Comparison of ENCODE assay signal across 21 cellular contexts in genomic region chr2:180652794-180653193, GRCh38.
"Had no signal": no experiment of that assay in that cellular context is flagged by ENCODE, and none has a peak within 500 bp of the region (broad histone marks: within the 10 kb centered on the region; RNA-seq: fewer than 3 reads in every experiment).

No MANE protein-coding gene starts in this region.

- ATAC-seq: left ventricle myocardium superior; natural killer cell; sciatic nerve; stimulated activated effector memory CD8-positive, alpha-beta T cell treated with anti-CD3 and anti-CD28 coated beads, Interleukin-12 subunit alpha, Interleukin-12 subunit beta, amount 100 ng/mL, for 72 hours had no signal

- H3K27ac Mint-ChIP-seq: activated naive CD4-positive, alpha-beta T cell treated with anti-CD3 and anti-CD28 coated beads, Interleukin-2, amount 50 U/mL, for 24 hours; brain; dendritic cell treated with granulocyte-macrophage colony-stimulating factor and Interleukin-4, amounts not matched to agents 40 ng/mL and 50 ng/mL, for 4 days; natural killer cell; stimulated activated effector memory CD8-positive, alpha-beta T cell treated with anti-CD3 and anti-CD28 coated beads, Interleukin-12 subunit alpha, Interleukin-12 subunit beta, amount 100 ng/mL, for 72 hours had no signal

- H3K9me3 Mint-ChIP-seq: activated naive CD4-positive, alpha-beta T cell treated with anti-CD3 and anti-CD28 coated beads, Interleukin-2, amount 50 U/mL, for 24 hours; dendritic cell treated with granulocyte-macrophage colony-stimulating factor and Interleukin-4, amounts not matched to agents 40 ng/mL and 50 ng/mL, for 4 days; stimulated activated effector memory CD8-positive, alpha-beta T cell treated with anti-CD3 and anti-CD28 coated beads, Interleukin-12 subunit alpha, Interleukin-12 subunit beta, amount 100 ng/mL, for 72 hours had no signal

- DNase-seq: activated CD4-positive, alpha-beta T cell treated with anti-CD3 and anti-CD28 coated beads for 1 hour; activated CD4-positive, alpha-beta T cell treated with anti-CD3 and anti-CD28 coated beads, Interleukin-2, amount 50 U/mL, for 1 hour; activated gamma-delta T cell treated with Interleukin-2 at 50 U/mL for 16 hours; activated T-cell treated with anti-CD3 and anti-CD28 coated beads, Interleukin-2, amount 50 U/mL, for 1 hour; aorta; effector CD4-positive, alpha-beta T cell; foreskin melanocyte; head of caudate nucleus; left ventricle myocardium superior; midbrain; natural killer cell; small intestine; stimulated activated CD4-positive, alpha-beta T cell treated with anti-CD3 and anti-CD28 coated beads, Interleukin-2, amount 100 ng/mL, for 24 hours; stomach had no signal

- H3K36me3 Mint-ChIP-seq: activated naive CD4-positive, alpha-beta T cell treated with anti-CD3 and anti-CD28 coated beads, Interleukin-2, amount 50 U/mL, for 24 hours; brain; natural killer cell; stimulated activated effector memory CD8-positive, alpha-beta T cell treated with anti-CD3 and anti-CD28 coated beads, Interleukin-12 subunit alpha, Interleukin-12 subunit beta, amount 100 ng/mL, for 72 hours had no signal

- H3K4me3 Mint-ChIP-seq: activated naive CD4-positive, alpha-beta T cell treated with anti-CD3 and anti-CD28 coated beads, Interleukin-2, amount 50 U/mL, for 24 hours; brain; dendritic cell treated with granulocyte-macrophage colony-stimulating factor and Interleukin-4, amounts not matched to agents 40 ng/mL and 50 ng/mL, for 4 days; natural killer cell; stimulated activated effector memory CD8-positive, alpha-beta T cell treated with anti-CD3 and anti-CD28 coated beads, Interleukin-12 subunit alpha, Interleukin-12 subunit beta, amount 100 ng/mL, for 72 hours had no signal

- H3K4me1 Mint-ChIP-seq: activated naive CD4-positive, alpha-beta T cell treated with anti-CD3 and anti-CD28 coated beads, Interleukin-2, amount 50 U/mL, for 24 hours; brain; natural killer cell; stimulated activated effector memory CD8-positive, alpha-beta T cell treated with anti-CD3 and anti-CD28 coated beads, Interleukin-12 subunit alpha, Interleukin-12 subunit beta, amount 100 ng/mL, for 72 hours had no signal

- FAIRE-seq: islet of Langerhans, small intestine, TTC549 had no signal

- H3K27me3 Mint-ChIP-seq: brain had no signal
